In the genomic region with DNA sequence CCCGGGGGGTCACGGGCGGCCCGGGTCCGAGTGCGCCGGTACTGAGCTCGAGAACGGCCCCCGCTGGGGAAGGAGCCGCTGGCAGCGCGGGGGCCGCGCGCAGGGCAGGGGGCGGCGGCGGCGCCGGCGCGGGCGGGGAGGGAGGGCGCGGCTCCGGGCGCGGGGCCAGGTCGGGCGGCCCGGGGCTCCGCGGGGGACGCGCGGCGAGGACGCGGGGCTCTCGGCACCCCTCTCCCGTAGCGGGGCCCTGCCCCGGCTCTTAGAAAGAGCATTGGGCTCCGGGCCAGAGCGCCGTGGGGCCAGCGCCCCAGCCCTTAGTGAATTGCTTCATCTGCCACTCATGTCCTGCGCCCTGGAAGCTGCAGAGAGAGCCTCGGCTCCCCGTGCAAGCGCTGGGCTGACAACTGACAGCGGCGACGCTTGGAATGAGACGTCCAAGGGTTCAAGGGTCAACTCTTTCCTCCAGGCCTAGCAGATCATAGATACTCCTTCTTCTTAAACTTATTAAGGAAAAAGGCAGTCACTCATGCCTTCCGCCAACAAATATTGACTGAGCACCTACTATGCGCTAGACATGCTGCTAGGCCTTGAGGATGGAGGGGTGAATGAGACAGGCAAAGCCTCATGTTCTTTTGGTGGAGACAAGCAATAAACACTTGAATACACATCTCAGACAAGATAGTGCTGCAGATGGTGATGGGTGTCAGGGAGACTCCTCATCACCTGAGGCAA, we compare ENCODE assay signal across 8 cellular contexts.
DNase-seq lines count a peak whose midpoint lies in the region; ATAC-seq and TF ChIP-seq lines count a peak whose summit lies in the region.

No MANE protein-coding gene starts in this region.

- no peak overlapping the region for H2BK15ac ChIP-seq in neuronal stem cell (ENCODE audit: low read length)

- no peak overlapping the region for H4K91ac ChIP-seq in neuronal stem cell (ENCODE audit: low read depth, low read length, poor library complexity)

- H3K4me1 ChIP-seq in BE2C (no peaks in the 10 kb centered on the region), neuronal stem cell (ENCODE audit: control insufficient read depth in 2 of 2, insufficient read depth in 1 of 2, low read depth in 1 of 2, low read length in 2 of 2) (peaks cover 3 to 8% of the 10 kb centered on the region in 2 donors)

- no peaks in the 10 kb centered on the region for H3K36me3 ChIP-seq in BE2C
- no peaks in the 10 kb centered on the region for H3K36me3 ChIP-seq in WERI-Rb-1
- H3K36me3 ChIP-seq in neuronal stem cell (replicated peaks in 1 of 2; ENCODE audit: control insufficient read depth in 2 of 2, insufficient read depth in 2 of 2, low read length in 2 of 2) = no peaks in the 10 kb centered on the region

- no peak overlapping the region for H3K27ac ChIP-seq in WERI-Rb-1
- no peak overlapping the region for H3K27ac ChIP-seq in neuronal stem cell (replicated peaks; ENCODE audit: low read length)

- POLR2A ChIA-PET in HEK293T (lab: Yijun Ruan, JAX) = interaction anchor here (0.7 to 3.3 kb wide), 4 partner anchors 9 to 17 kb away, joined by 3 to 23 read pairs (median 5); no protein-coding TSS in a partner anchor

- no peak overlapping the region for H3K27ac Mint-ChIP-seq in activated naive CD4-positive, alpha-beta T cell treated with anti-CD3 and anti-CD28 coated beads for 36 hours

- H2AK5ac ChIP-seq in neuronal stem cell (ENCODE audit: low read depth, low read length) = no peak overlapping the region

- peak; percentile 56 for ATAC-seq in Right ventricle myocardium inferior
- ATAC-seq in GM18858 (IDR thresholded peaks at IDR 0.05; ENCODE audit: unreplicated experiment) = no peak

- H3K4me2 ChIP-seq in neuronal stem cell (ENCODE audit: insufficient read depth, low read length, poor library complexity, severe bottlenecking) = peak overlapping the region; percentile 81

- H3K14ac ChIP-seq in neuronal stem cell (ENCODE audit: low read length) = no peak overlapping the region

- no peaks in the 10 kb centered on the region for H3K9me3 Mint-ChIP-seq in activated naive CD4-positive, alpha-beta T cell treated with anti-CD3 and anti-CD28 coated beads for 36 hours

- H3K79me1 ChIP-seq in neuronal stem cell (ENCODE audit: low read depth, low read length) = no peaks in the 10 kb centered on the region

- DNase-seq in BE2C = peak; percentile 58
- peak; percentile 50 for DNase-seq in HEK293T (ENCODE audit: extremely low spot score)
- DNase-seq in WERI-Rb-1 = peak; percentile 45
- DNase-seq in Right ventricle myocardium inferior (ENCODE audit: missing footprints) = peak; percentile 87
- no peak for DNase-seq in neuronal stem cell (ENCODE audit: low spot score)
- DNase-seq in middle frontal gyrus (ENCODE audit: extremely low spot score, low spot score) = no peak
- no peak for DNase-seq in activated naive CD4-positive, alpha-beta T cell treated with anti-CD3 and anti-CD28 coated beads for 36 hours

- no peak overlapping the region for H3K23ac ChIP-seq in neuronal stem cell (ENCODE audit: low read depth, low read length, poor library complexity)

- TF ChIP-seq CTCF in BE2C (IDR thresholded peaks at IDR 0.05; ENCODE audit: low read depth, low read length) (no peak), WERI-Rb-1 (IDR thresholded peaks at IDR 0.05; ENCODE audit: low read depth, low read length) (no peak)

- no peak overlapping the region for H2BK120ac ChIP-seq in neuronal stem cell (ENCODE audit: low read depth, low read length)

- H3K18ac ChIP-seq in neuronal stem cell (ENCODE audit: low read length) = peak overlapping the region; percentile 55

- WGBS in neuronal stem cell (ENCODE audit: extremely low coverage in 2 of 2, insufficient read length in 2 of 2, insufficient replicate concordance in 1 of 2), 2 donors = no CpG with 5 or more reads among the region's 58 CpGs

- H4K8ac ChIP-seq in neuronal stem cell (ENCODE audit: low read depth, low read length) = no peak overlapping the region

- H3K9me3 ChIP-seq in BE2C (no peaks in the 10 kb centered on the region), WERI-Rb-1 (ENCODE audit: severe bottlenecking) (no peaks in the 10 kb centered on the region), neuronal stem cell (replicated peaks in 1 of 2; ENCODE audit: control insufficient read depth in 2 of 2, insufficient read depth in 1 of 2, low read depth in 1 of 2, low read length in 2 of 2) (no peaks in the 10 kb centered on the region)

- H3K4me3 Mint-ChIP-seq in activated naive CD4-positive, alpha-beta T cell treated with anti-CD3 and anti-CD28 coated beads for 36 hours = no peak overlapping the region

- no peaks in the 10 kb centered on the region for H3K36me3 Mint-ChIP-seq in activated naive CD4-positive, alpha-beta T cell treated with anti-CD3 and anti-CD28 coated beads for 36 hours (ENCODE audit: low read depth)

- H2BK12ac ChIP-seq in neuronal stem cell (ENCODE audit: low read length) = no peak overlapping the region

- no peak overlapping the region for H3K4ac ChIP-seq in neuronal stem cell (ENCODE audit: low read length)

- H2AFZ ChIP-seq in neuronal stem cell (ENCODE audit: low read length) = peak overlapping the region; percentile 86

- H3K27me3 Mint-ChIP-seq in activated naive CD4-positive, alpha-beta T cell treated with anti-CD3 and anti-CD28 coated beads for 36 hours (ENCODE audit: low read depth) = peaks cover 35% of the 10 kb centered on the region

- peak overlapping the region; percentile 56 for H3K9ac ChIP-seq in neuronal stem cell (ENCODE audit: low read depth, low read length, poor library complexity)

- H3K4me3 ChIP-seq in BE2C (ENCODE audit: low read depth, low read length) (peak overlapping the region; percentile 48), WERI-Rb-1 (ENCODE audit: low read depth, low read length) (peak overlapping the region; percentile 24), neuronal stem cell (ENCODE audit: low read length in 2 of 2) (peak overlapping the region; percentile 41 to 63)

- no peaks in the 10 kb centered on the region for H3K27me3 ChIP-seq in BE2C
- peaks cover 7% of the 10 kb centered on the region for H3K27me3 ChIP-seq in WERI-Rb-1 (ENCODE audit: insufficient read depth, low read depth, severe bottlenecking)
- peaks cover 0 to 42% (median 28%) of the 10 kb centered on the region in 3 experiments for H3K27me3 ChIP-seq in neuronal stem cell (ENCODE audit: control insufficient read depth in 3 of 3, insufficient read depth in 3 of 3, low read depth in 1 of 3, low read length in 3 of 3)

- CTCF ChIA-PET in HEK293T (lab: Yijun Ruan, JAX) = interaction anchor here (1.9 kb wide), 1 partner anchor 9 kb away, joined by 14 read pairs; no protein-coding TSS in a partner anchor
- CTCF ChIA-PET in activated naive CD4-positive, alpha-beta T cell treated with anti-CD3 and anti-CD28 coated beads for 36 hours (lab: Charles Lee) = interaction anchor here (0.6 to 0.7 kb wide), 2 partner anchors 19 to 200 kb away, joined by 3 read pairs; no protein-coding TSS in a partner anchor

- H2BK5ac ChIP-seq in neuronal stem cell (ENCODE audit: low read length) = no peak overlapping the region

- intact Hi-C loops in Right ventricle myocardium inferior (cut with DNase I) = no loop called here
- intact Hi-C loops in activated naive CD4-positive, alpha-beta T cell treated with anti-CD3 and anti-CD28 coated beads for 36 hours (cut with micrococcal nuclease) = no loop called here

- H3K4me1 Mint-ChIP-seq in activated naive CD4-positive, alpha-beta T cell treated with anti-CD3 and anti-CD28 coated beads for 36 hours (ENCODE audit: low read depth) = peaks cover 7% of the 10 kb centered on the region

TF ChIP-seq in HEK293T, 16 proteins besides CTCF, POLR2A, EP300 and RAD21:
- TF ChIP-seq ARNT (IDR thresholded peaks at IDR 0.05) (no peak), PKNOX1 (IDR thresholded peaks at IDR 0.05) (peak; percentile 76), L3MBTL2 (conservative IDR thresholded peaks at IDR 0.05) (peak; percentile 46; the same call in 1 of the 2 replicates)

Comparison
In these comparisons a context has a peak if more than half of its experiments do, and no peak if none do; other contexts are left out.
1. DNase-seq: peak in BE2C (single experiment), HEK293T (single experiment), WERI-Rb-1 (single experiment) and Right ventricle myocardium inferior (single experiment); none in neuronal stem cell (single experiment), middle frontal gyrus (single experiment) and activated naive CD4-positive, alpha-beta T cell treated with anti-CD3 and anti-CD28 coated beads for 36 hours (single experiment).
2. Peak in every context shown above with its lines, with median percentiles within 50 percentile points of each other: H3K4me3 ChIP-seq.